In the genomic region with DNA sequence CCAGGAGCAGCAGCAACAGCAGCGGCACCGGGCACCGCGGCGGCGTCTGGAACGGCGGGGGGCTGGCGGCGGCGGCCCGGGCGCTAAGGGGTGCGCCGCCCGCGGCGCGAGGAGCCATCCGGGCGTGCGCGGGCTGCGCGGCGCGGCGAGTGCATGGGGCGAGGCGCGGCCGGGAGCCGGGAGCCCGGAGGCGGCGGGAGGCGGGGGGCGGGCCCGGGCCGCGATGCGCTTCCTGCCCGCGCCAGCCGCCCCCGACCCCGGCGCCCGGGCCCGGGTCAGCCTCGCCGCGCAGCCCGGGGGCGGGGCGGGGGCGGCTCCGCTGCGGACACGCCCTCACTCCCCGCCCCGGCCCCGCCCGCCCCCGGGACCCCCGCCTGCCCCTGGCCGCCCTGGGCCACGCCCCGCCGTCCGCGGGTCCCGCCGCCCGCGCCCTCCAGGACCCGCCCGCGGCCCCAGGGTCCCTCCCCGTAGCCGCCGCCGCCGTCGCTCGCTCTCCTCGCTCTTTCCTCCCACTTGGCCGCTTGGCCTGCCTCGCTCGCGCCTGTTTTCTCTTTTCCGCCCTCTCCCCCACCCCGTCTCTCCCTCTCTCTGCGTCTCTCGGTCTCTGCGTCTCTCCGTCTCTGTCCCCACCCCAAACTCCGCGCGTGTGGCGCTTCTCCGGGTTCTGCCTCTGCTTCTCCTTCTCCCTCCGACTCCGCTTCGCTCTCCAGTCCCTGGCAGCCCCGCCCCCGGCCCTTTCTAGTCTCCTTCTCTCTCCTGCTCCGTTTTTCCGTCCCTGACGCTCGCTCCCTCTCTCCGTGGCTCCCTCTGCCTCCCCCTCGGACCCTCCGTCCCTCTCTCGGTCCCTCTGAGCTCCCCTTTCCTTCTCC, we compare ENCODE assay signal across 8 cellular contexts. TPM values are rescaled to one million over a fixed set of nuclear protein-coding genes. Genes with fewer than 3 reads are reported as not detected.
DNase-seq lines count a peak whose midpoint lies in the region; ATAC-seq, FAIRE-seq and TF ChIP-seq lines count a peak whose summit lies in the region.

A gene with protein sequence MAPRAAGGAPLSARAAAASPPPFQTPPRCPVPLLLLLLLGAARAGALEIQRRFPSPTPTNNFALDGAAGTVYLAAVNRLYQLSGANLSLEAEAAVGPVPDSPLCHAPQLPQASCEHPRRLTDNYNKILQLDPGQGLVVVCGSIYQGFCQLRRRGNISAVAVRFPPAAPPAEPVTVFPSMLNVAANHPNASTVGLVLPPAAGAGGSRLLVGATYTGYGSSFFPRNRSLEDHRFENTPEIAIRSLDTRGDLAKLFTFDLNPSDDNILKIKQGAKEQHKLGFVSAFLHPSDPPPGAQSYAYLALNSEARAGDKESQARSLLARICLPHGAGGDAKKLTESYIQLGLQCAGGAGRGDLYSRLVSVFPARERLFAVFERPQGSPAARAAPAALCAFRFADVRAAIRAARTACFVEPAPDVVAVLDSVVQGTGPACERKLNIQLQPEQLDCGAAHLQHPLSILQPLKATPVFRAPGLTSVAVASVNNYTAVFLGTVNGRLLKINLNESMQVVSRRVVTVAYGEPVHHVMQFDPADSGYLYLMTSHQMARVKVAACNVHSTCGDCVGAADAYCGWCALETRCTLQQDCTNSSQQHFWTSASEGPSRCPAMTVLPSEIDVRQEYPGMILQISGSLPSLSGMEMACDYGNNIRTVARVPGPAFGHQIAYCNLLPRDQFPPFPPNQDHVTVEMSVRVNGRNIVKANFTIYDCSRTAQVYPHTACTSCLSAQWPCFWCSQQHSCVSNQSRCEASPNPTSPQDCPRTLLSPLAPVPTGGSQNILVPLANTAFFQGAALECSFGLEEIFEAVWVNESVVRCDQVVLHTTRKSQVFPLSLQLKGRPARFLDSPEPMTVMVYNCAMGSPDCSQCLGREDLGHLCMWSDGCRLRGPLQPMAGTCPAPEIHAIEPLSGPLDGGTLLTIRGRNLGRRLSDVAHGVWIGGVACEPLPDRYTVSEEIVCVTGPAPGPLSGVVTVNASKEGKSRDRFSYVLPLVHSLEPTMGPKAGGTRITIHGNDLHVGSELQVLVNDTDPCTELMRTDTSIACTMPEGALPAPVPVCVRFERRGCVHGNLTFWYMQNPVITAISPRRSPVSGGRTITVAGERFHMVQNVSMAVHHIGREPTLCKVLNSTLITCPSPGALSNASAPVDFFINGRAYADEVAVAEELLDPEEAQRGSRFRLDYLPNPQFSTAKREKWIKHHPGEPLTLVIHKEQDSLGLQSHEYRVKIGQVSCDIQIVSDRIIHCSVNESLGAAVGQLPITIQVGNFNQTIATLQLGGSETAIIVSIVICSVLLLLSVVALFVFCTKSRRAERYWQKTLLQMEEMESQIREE (N-terminal part only) (minus strand): TSS at position 155 of the 869 bp plus-strand sequence. CDS start 37 bp downstream, at position 118.

- H3K36me3 ChIP-seq in ascending aorta: no peaks in the 10 kb centered on the region
- no peaks in the 10 kb centered on the region for H3K36me3 ChIP-seq in pancreas

- POLR2A ChIA-PET in CD4-positive, alpha-beta T cell (lab: Charles Lee): interaction anchor here (1.2 to 3.6 kb wide), 5 partner anchors 13 to 291 kb away, joined by 3 to 45 read pairs (median 9); partner anchors contain the start of genes IFT122 and MBD4

- H3K27me3 Mint-ChIP-seq in CD4-positive, alpha-beta T cell: peaks cover 20% of the 10 kb centered on the region

- CTCF ChIA-PET in CD4-positive, alpha-beta T cell (lab: Charles Lee): interaction anchor here (1.0 to 1.6 kb wide), 3 partner anchors 21 to 167 kb away, joined by 4 to 6 read pairs (median 4); partner anchors contain the start of genes IFT122 and MBD4

- intact Hi-C loops in CD4-positive, alpha-beta T cell (cut with DNase I, micrococcal nuclease): loop anchor here in 1 of 2 experiments (5.0 kb wide), 2 partner anchors 114 to 169 kb away; partner anchors contain the start of gene MBD4
- intact Hi-C loops in ascending aorta (cut with DNase I): loop anchor here (2.0 kb wide), 1 partner anchor 116 kb away; no protein-coding TSS in a partner anchor
- intact Hi-C loops in left cardiac atrium (cut with DNase I): no loop called here
- intact Hi-C loops in pancreas (cut with DNase I): no loop called here

- peaks cover 4% of the 10 kb centered on the region for H3K36me3 Mint-ChIP-seq in CD4-positive, alpha-beta T cell (ENCODE audit: low read depth)

- DNase-seq in CD4-positive, alpha-beta T cell: peak in 7 of 10 experiments; percentile 10 to 53 (median 39)
- peak; percentile 61 for DNase-seq in RKO (ENCODE audit: low spot score)
- DNase-seq in ascending aorta (ENCODE audit: low spot score in 2 of 2): peak in 1 of 2 donors; percentile 87
- peak; percentile 86 for DNase-seq in left cardiac atrium
- DNase-seq in pancreas: peak in 5 of 6 donors; percentile 37 to 82 (median 68)

- peak within 1 kb of the TSS; percentile 84 to 90 for H3K4me3 ChIP-seq in ascending aorta
- peak within 1 kb of the TSS; percentile 31 to 65 (median 38) for H3K4me3 ChIP-seq in pancreas

- WGBS in pancreas, 2 donors: 1 to 2% methylated on average over 36 to 115 of the region's 115 CpGs

- TF ChIP-seq CTCF in CD4-positive, alpha-beta T cell (IDR thresholded peaks at IDR 0.05): no peak
- TF ChIP-seq CTCF in ascending aorta (IDR thresholded peaks at IDR 0.05) (no peak), pancreas (IDR thresholded peaks at IDR 0.05) (no peak)

- peak; percentile 53 for ATAC-seq in CD4-positive, alpha-beta T cell (ENCODE audit: poor library complexity)
- peak; percentile 43 for ATAC-seq in HG02885 (IDR thresholded peaks at IDR 0.05; ENCODE audit: poor library complexity, unreplicated experiment)
- peak; percentile 70 to 76 for ATAC-seq in left cardiac atrium
- ATAC-seq in pancreas: peak; percentile 39 to 72 (median 59)
- ATAC-seq in GM19324 (IDR thresholded peaks at IDR 0.05; ENCODE audit: low FRiP score, unreplicated experiment): no peak
- ATAC-seq in GM21529 (IDR thresholded peaks at IDR 0.05; ENCODE audit: unreplicated experiment): no peak

- no peak for FAIRE-seq in pancreas (lab: Jason Lieb, UNC)

- H3K4me1 ChIP-seq in ascending aorta: peaks cover 28 to 62% of the 10 kb centered on the region in 2 donors
- H3K4me1 ChIP-seq in pancreas: peaks cover 4 to 15% (median 7%) of the 10 kb centered on the region in 3 donors

- H3K4me1 Mint-ChIP-seq in CD4-positive, alpha-beta T cell (ENCODE audit: low read depth): peaks cover 33% of the 10 kb centered on the region

- H3K27ac ChIP-seq in CD4-positive, alpha-beta T cell (ENCODE audit: low read depth, low read length): no peak within 1 kb of the TSS
- peak within 1 kb of the TSS; percentile 94 for H3K27ac ChIP-seq in ascending aorta
- H3K27ac ChIP-seq in pancreas: peak within 1 kb of the TSS in 3 of 4 donors; percentile 46 to 72 (median 63)

- no peaks in the 10 kb centered on the region for H3K9me3 Mint-ChIP-seq in CD4-positive, alpha-beta T cell

- no peaks in the 10 kb centered on the region for H3K27me3 ChIP-seq in CD4-positive, alpha-beta T cell (ENCODE audit: control insufficient read depth, insufficient read depth, low read length)
- H3K27me3 ChIP-seq in ascending aorta: no peaks in the 10 kb centered on the region
- no peaks in the 10 kb centered on the region for H3K27me3 ChIP-seq in pancreas

- peak within 1 kb of the TSS; percentile 95 for H3K4me3 Mint-ChIP-seq in CD4-positive, alpha-beta T cell

- H3K27ac Mint-ChIP-seq in CD4-positive, alpha-beta T cell: peak within 1 kb of the TSS; percentile 67

- H3K9me3 ChIP-seq in CD4-positive, alpha-beta T cell (ENCODE audit: control insufficient read depth, low read length): no peaks in the 10 kb centered on the region
- H3K9me3 ChIP-seq in ascending aorta (no peaks in the 10 kb centered on the region), pancreas (no peaks in the 10 kb centered on the region)

RNA-seq across cellular contexts. Expression of the gene that starts here (rescaled TPM):
- total RNA-seq in CD4-positive, alpha-beta T cell: 10 to 100 TPM; 61.7 to 62.5 TPM
- total RNA-seq in ascending aorta: 407 TPM
- total RNA-seq in left cardiac atrium: 100 to 1,000 TPM; 106 to 112 TPM
- total RNA-seq in pancreas: 10 to 100 TPM; 15.5 to 48.5 (median 21.7) TPM
- 10 to 100 TPM; 52.5 to 66.2 TPM for polyA plus RNA-seq in pancreas

Comparison
In these comparisons a context has a peak if more than half of its experiments do, and no peak if none do; other contexts are left out.
1. ATAC-seq: peak in CD4-positive, alpha-beta T cell (single experiment), HG02885 (single experiment), left cardiac atrium (2 of 2) and pancreas (4 of 4); none in GM19324 (single experiment) and GM21529 (single experiment).